ENCODE assay signal across 1 cellular context in genomic region chr1:117932576-117932975, GRCh38.
TF ChIP-seq lines count a peak whose summit lies in the region.

No MANE protein-coding gene starts in this region.

TF ChIP-seq in SK-N-SH, 30 proteins besides CTCF, POLR2A, EP300 and RAD21:
- no peak for TF ChIP-seq ELF1 (IDR thresholded peaks at IDR 0.05)
- TF ChIP-seq NRF1 (IDR thresholded peaks at IDR 0.05; ENCODE audit: low read depth, low read length), result no peak
- no peak for TF ChIP-seq RFX5 (IDR thresholded peaks at IDR 0.05; ENCODE audit: low read length)
- no peak for TF ChIP-seq YY1 (IDR thresholded peaks at IDR 0.05; ENCODE audit: low read depth)
- no peak for TF ChIP-seq USF2 (IDR thresholded peaks at IDR 0.05; ENCODE audit: borderline replicate concordance, low read depth, low read length)
- TF ChIP-seq PBX3 (IDR thresholded peaks at IDR 0.05), result no peak
- TF ChIP-seq POLR2AphosphoS5 (IDR thresholded peaks at IDR 0.05; ENCODE audit: low read depth, low read length), result no peak
- TF ChIP-seq JUND (IDR thresholded peaks at IDR 0.05), result no peak
- TF ChIP-seq TCF12 (IDR thresholded peaks at IDR 0.05), result no peak
